ENCODE assay signal across 12 cellular contexts in the genomic region with DNA sequence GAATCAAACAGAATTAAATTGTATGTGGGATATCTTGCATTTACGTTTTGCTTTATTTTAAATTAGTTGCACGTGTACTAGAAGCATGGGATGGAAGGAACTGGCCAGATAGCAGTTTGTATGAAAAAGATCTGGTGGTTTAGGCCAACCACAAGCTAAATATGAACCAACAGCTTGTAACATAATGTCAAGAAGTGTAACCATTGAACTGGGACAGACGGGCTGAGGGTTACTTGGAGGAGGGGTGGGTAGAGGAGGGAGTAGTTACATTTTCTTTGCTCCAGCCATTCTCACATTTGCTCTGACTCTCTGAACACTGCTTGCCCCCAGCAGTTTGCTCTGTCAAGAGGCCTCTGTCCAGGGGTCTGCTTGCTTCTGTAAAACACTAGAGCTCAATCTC. TPM values are rescaled to one million over a fixed set of nuclear protein-coding genes. Genes with fewer than 3 reads are reported as not detected.
DNase-seq lines count a peak whose midpoint lies in the region; ATAC-seq and TF ChIP-seq lines count a peak whose summit lies in the region.
"Had no signal": no experiment of that assay in that cellular context is flagged by ENCODE, and none has a peak within 500 bp of the region (broad histone marks: within the 10 kb centered on the region; RNA-seq: fewer than 3 reads in every experiment).

No MANE protein-coding gene starts in this region.

- H3K9me3 ChIP-seq in DOHH2 (ENCODE audit: control insufficient read depth, insufficient read depth, low read length) (no peaks in the 10 kb centered on the region), SU-DHL-6 (ENCODE audit: insufficient read depth, low read length) (no peaks in the 10 kb centered on the region), upper lobe of right lung (no peaks in the 10 kb centered on the region)

- H3K27me3 ChIP-seq in DOHH2 (ENCODE audit: control insufficient read depth, low read length): no peaks in the 10 kb centered on the region
- no peaks in the 10 kb centered on the region for H3K27me3 ChIP-seq in SU-DHL-6 (ENCODE audit: low read length)
- H3K27me3 ChIP-seq in upper lobe of right lung: no peaks in the 10 kb centered on the region

- TF ChIP-seq CTCF in DOHH2 (IDR thresholded peaks at IDR 0.05; ENCODE audit: low read depth, low read length, poor library complexity, severe bottlenecking) (no peak), GM20000 (IDR thresholded peaks at IDR 0.05; ENCODE audit: extremely low read depth, missing control alignments) (no peak), SU-DHL-6 (IDR thresholded peaks at IDR 0.05; ENCODE audit: insufficient read depth, low read length, poor library complexity, severe bottlenecking) (no peak), upper lobe of right lung (IDR thresholded peaks at IDR 0.05) (no peak)

- no peaks in the 10 kb centered on the region for H4K20me1 ChIP-seq in DOHH2 (ENCODE audit: control insufficient read depth, insufficient read depth, low read depth, low read length)
- H4K20me1 ChIP-seq in SU-DHL-6 (ENCODE audit: low read depth, low read length): no peaks in the 10 kb centered on the region

- H3K9me2 ChIP-seq in DOHH2 (replicated peaks; ENCODE audit: control insufficient read depth, low read length) (no peaks in the 10 kb centered on the region), SU-DHL-6 (replicated peaks; ENCODE audit: insufficient read depth, low read length) (no peaks in the 10 kb centered on the region)

- H3K36me3 ChIP-seq in DOHH2 (ENCODE audit: control insufficient read depth, low read length) (no peaks in the 10 kb centered on the region), SU-DHL-6 (ENCODE audit: low read length) (no peaks in the 10 kb centered on the region), upper lobe of right lung (no peaks in the 10 kb centered on the region)

- H3K9ac ChIP-seq in SU-DHL-6 (ENCODE audit: low read length): peak overlapping the region; percentile 46

- peak overlapping the region; percentile 52 for H2AFZ ChIP-seq in SU-DHL-6 (ENCODE audit: low read depth, low read length, severe bottlenecking)

- H3K4me1 ChIP-seq in DOHH2 (ENCODE audit: control insufficient read depth, low read length): peaks cover 85% of the 10 kb centered on the region
- H3K4me1 ChIP-seq in upper lobe of right lung: no peaks in the 10 kb centered on the region

- peaks cover 8% of the 10 kb centered on the region for H3K79me2 ChIP-seq in DOHH2 (ENCODE audit: control insufficient read depth, low read length)
- no peaks in the 10 kb centered on the region for H3K79me2 ChIP-seq in SU-DHL-6 (ENCODE audit: insufficient read depth, low read length)

- intact Hi-C loops in upper lobe of right lung (cut with DNase I): no loop called here

- H3F3A ChIP-seq in DOHH2 (ENCODE audit: control insufficient read depth, insufficient read depth) (peaks cover 27% of the 10 kb centered on the region), SU-DHL-6 (ENCODE audit: insufficient read depth) (peaks cover 15% of the 10 kb centered on the region; the same call in 1 of the 2 replicates)

- H3K4me2 ChIP-seq in DOHH2 (ENCODE audit: low read length) (peak overlapping the region; percentile 98), SU-DHL-6 (ENCODE audit: low read depth, low read length, poor library complexity, severe bottlenecking) (peak overlapping the region; percentile 61)

- peak; percentile 82 for ATAC-seq in HG03196 (IDR thresholded peaks at IDR 0.05; ENCODE audit: unreplicated experiment)
- no peak for ATAC-seq in upper lobe of right lung
- no peak for ATAC-seq in HG02884 (IDR thresholded peaks at IDR 0.05; ENCODE audit: unreplicated experiment)

- DNase-seq in GM20000 (ENCODE audit: low spot score) (peak; percentile 50), hepatic stellate cell (ENCODE audit: low spot score) (no peak), upper lobe of right lung (no peak)
- no peak for DNase-seq in activated CD4-positive, alpha-beta T cell treated with anti-CD3 and anti-CD28 coated beads, Interleukin-2, amount 50 U/mL, for 1 hour
- DNase-seq: NCI-H2029 treated with DMSO at 0.1 percent for 48 hours, small intestine, trophoblast cell had no signal

- H3K4me3 ChIP-seq in DOHH2 (ENCODE audit: low read length): peak overlapping the region; percentile 74
- H3K4me3 ChIP-seq in SU-DHL-6 (ENCODE audit: insufficient read depth, low read length, poor library complexity, severe bottlenecking): peak overlapping the region; percentile 43
- no peak overlapping the region for H3K4me3 ChIP-seq in upper lobe of right lung

- H3K27ac ChIP-seq in DOHH2 (ENCODE audit: low read depth, low read length): peak overlapping the region; percentile 94
- peak overlapping the region; percentile 85 for H3K27ac ChIP-seq in SU-DHL-6 (ENCODE audit: low read depth, low read length)
- no peak overlapping the region for H3K27ac ChIP-seq in upper lobe of right lung

RNA-seq across cellular contexts. Expression of a gene that starts 31.7 kb away (rescaled TPM):
- not detected for total RNA-seq in upper lobe of right lung
- total RNA-seq: glomerular endothelial cell had no signal
